Comparison of ENCODE assay signal across 27 cellular contexts in the genomic region with DNA sequence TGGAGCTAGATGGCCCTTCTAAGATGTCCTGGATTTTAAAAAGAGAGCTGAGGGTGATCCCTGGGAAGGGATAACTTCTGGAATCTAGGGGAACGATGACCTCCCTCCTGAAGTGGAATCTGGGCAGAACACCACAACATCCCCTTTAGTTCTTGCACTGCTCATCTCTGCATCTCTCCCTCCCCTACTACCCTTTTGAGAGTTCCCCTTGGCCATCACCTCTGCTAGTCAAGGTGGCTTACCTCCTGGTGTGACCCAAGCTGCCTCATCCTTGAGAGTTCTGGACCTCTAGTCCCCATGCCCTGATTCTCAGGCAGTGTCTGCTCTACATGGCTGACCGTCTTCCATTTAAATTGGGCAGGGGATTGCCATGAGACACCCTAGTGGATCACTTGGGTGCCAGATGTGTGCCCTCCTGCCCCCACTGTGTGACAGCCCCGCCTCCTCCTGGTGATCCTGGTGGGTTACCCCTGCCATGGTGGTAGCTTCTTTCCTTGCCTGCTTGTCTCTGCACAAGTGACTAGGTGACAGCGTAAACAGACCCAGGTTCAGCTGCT.
DNase-seq lines count a peak whose midpoint lies in the region; ATAC-seq, FAIRE-seq and TF ChIP-seq lines count a peak whose summit lies in the region.
"Had no signal": no experiment of that assay in that cellular context is flagged by ENCODE, and none has a peak within 500 bp of the region (broad histone marks: within the 10 kb centered on the region; RNA-seq: fewer than 3 reads in every experiment).

No MANE protein-coding gene starts in this region.

- no peak overlapping the region for H3K9ac ChIP-seq in HepG2 (ENCODE audit: insufficient read depth, low read depth, low read length)

- no peak for FAIRE-seq in HepG2 (lab: Jason Lieb, UNC)
- FAIRE-seq: GM18507, K562 had no signal

- H3K27ac ChIP-seq in HepG2 (ENCODE audit: extremely low read length, insufficient read depth, low read length): no peak overlapping the region
- H3K27ac ChIP-seq in brain microvascular endothelial cell: no peak overlapping the region
- H3K27ac ChIP-seq: SJCRH30 had no signal

- no peak for TF ChIP-seq POLR2A in HepG2 (IDR thresholded peaks at IDR 0.05; ENCODE audit: insufficient read depth in 1 of 2, low read depth in 2 of 2, low read length in 2 of 2)

- H3K4me3 ChIP-seq in HepG2 (replicated peaks in 1 of 3; ENCODE audit: insufficient read depth in 1 of 3, low read depth in 2 of 3, low read length in 3 of 3) (no peak overlapping the region), brain microvascular endothelial cell (ENCODE audit: low read depth, low read length) (no peak overlapping the region), HAP-1 (no peak overlapping the region)
- H3K4me3 ChIP-seq: GM23338, K562, SJCRH30 had no signal

- H3K27me3 Mint-ChIP-seq in activated CD8-positive, alpha-beta T cell treated with anti-CD3 and anti-CD28 coated beads, Interleukin-2, amount 10 ng/mL, durations not matched to agents 7 days and 5 days (ENCODE audit: low read depth): no peaks in the 10 kb centered on the region
- H3K27me3 Mint-ChIP-seq in activated CD8-positive, alpha-beta T cell treated with anti-CD3 and anti-CD28 coated beads for 36 hours: no peaks in the 10 kb centered on the region
- no peaks in the 10 kb centered on the region for H3K27me3 Mint-ChIP-seq in T-helper 17 cell

- H3K4me1 ChIP-seq in HepG2 (ENCODE audit: insufficient read depth, low read length) (peaks cover 11% of the 10 kb centered on the region), HAP-1 (peaks cover under 1% of the 10 kb centered on the region; the same call in 1 of the 2 replicates)
- H3K4me1 ChIP-seq: SJCRH30 had no signal

- in situ Hi-C loops in HepG2 (cut with HindIII; ENCODE audit: extremely low pct_ligation_motif_present, low pct_unique_long_range_greater_than_20kb) (no loop called here), brain microvascular endothelial cell (cut with HindIII; ENCODE audit: low pct_ligation_motif_present, low sequenced_read_pairs) (no loop called here), HAP-1 (cut with MboI; ENCODE audit: low sequenced_read_pairs) (no loop called here)

- no peak for TF ChIP-seq CTCF in activated CD8-positive, alpha-beta T cell treated with anti-CD3 and anti-CD28 coated beads for 36 hours (IDR thresholded peaks at IDR 0.05)
- no peak for TF ChIP-seq CTCF in HepG2 (CRISPR knock-in tag; IDR thresholded peaks at IDR 0.05)
- no peak for TF ChIP-seq CTCF in brain microvascular endothelial cell (IDR thresholded peaks at IDR 0.05; ENCODE audit: low read depth, low read length, missing control alignments)

- WGBS in HepG2 (ENCODE audit: low lambda C conversion rate): 89% methylated on average over 3 of the region's 4 CpGs

- H3K4me2 ChIP-seq in HepG2 (ENCODE audit: low read depth, low read length): no peak overlapping the region
- H3K4me2 ChIP-seq: GM23338 had no signal

- no peak overlapping the region for H3K27ac Mint-ChIP-seq in activated CD8-positive, alpha-beta T cell treated with anti-CD3 and anti-CD28 coated beads, Interleukin-2, amount 10 ng/mL, durations not matched to agents 7 days and 5 days
- no peak overlapping the region for H3K27ac Mint-ChIP-seq in activated CD8-positive, alpha-beta T cell treated with anti-CD3 and anti-CD28 coated beads for 36 hours
- H3K27ac Mint-ChIP-seq in T-helper 17 cell: peak overlapping the region; percentile 9
- H3K27ac Mint-ChIP-seq: CD8-positive, alpha-beta T cell; GM23338 had no signal

- no peak for DNase-seq in activated CD8-positive, alpha-beta T cell treated with anti-CD3 and anti-CD28 coated beads, Interleukin-2, amount 10 ng/mL, durations not matched to agents 7 days and 5 days
- no peak for DNase-seq in activated CD8-positive, alpha-beta T cell treated with anti-CD3 and anti-CD28 coated beads for 36 hours
- no peak for DNase-seq in T-helper 17 cell
- DNase-seq in HepG2 (ENCODE audit: low spot score): no peak
- DNase-seq in KG1 (lab: John Stamatoyannopoulos, UW): no peak
- no peak for DNase-seq in GM03348 (ENCODE audit: low spot score)
- DNase-seq in brain microvascular endothelial cell: no peak
- no peak for DNase-seq in HAP-1 (ENCODE audit: low spot score in 2 of 2)
- DNase-seq: 8988T; AML-193; C1 segment of cervical spinal cord; Calu3; CD8-positive, alpha-beta T cell; DMS153; NCI-H1092; NCI-H1436; NCI-H187 treated with DMSO at 0.1 percent for 48 hours; NCI-H2107; NCI-H2227 treated with DMSO at 0.1 percent for 48 hours; NCI-H510A; NCI-H748 treated with DMSO at 0.1 percent for 48 hours; NK-92 treated with Interleukin-12 subunit alpha and Interleukin-12 subunit beta, amount 100 ng/mL, for 24 hours; SJCRH30 had no signal

- H3K9me3 ChIP-seq in T-helper 17 cell (ENCODE audit: control insufficient read depth, low read length, poor library complexity, severe bottlenecking) (no peaks in the 10 kb centered on the region), HepG2 (ENCODE audit: low read length) (no peaks in the 10 kb centered on the region), HAP-1 (no peaks in the 10 kb centered on the region)
- H3K9me3 ChIP-seq: SJCRH30 had no signal

- CTCF ChIA-PET in activated CD8-positive, alpha-beta T cell treated with anti-CD3 and anti-CD28 coated beads, Interleukin-2, amount 10 ng/mL, durations not matched to agents 7 days and 5 days (lab: Charles Lee): interaction anchor here (0.6 to 1.2 kb wide), 2 partner anchors 13 to 15 kb away, joined by 3 read pairs; no protein-coding TSS in a partner anchor
- CTCF ChIA-PET in activated CD8-positive, alpha-beta T cell treated with anti-CD3 and anti-CD28 coated beads for 36 hours (lab: Charles Lee): interaction anchor here (0.6 to 1.6 kb wide), 3 partner anchors 13 to 19 kb away, joined by 3 to 5 read pairs (median 5); no protein-coding TSS in a partner anchor
- CTCF ChIA-PET in HepG2 (lab: Yijun Ruan, JAX; ENCODE audit: low intra/inter-chr PET ratio, low total read pairs): no interaction called here

- H2AFZ ChIP-seq in HepG2 (ENCODE audit: low read length): no peak overlapping the region
- H2AFZ ChIP-seq: GM23338 had no signal

- peak; percentile 11 for ATAC-seq in activated CD8-positive, alpha-beta T cell treated with anti-CD3 and anti-CD28 coated beads, Interleukin-2, amount 10 ng/mL, durations not matched to agents 7 days and 5 days
- no peak for ATAC-seq in activated CD8-positive, alpha-beta T cell treated with anti-CD3 and anti-CD28 coated beads for 36 hours
- ATAC-seq in T-helper 17 cell: no peak
- ATAC-seq in HepG2: peak; percentile 50
- ATAC-seq: CD8-positive, alpha-beta T cell; GM23338; K562; Panc1 had no signal

- no peak for TF ChIP-seq EP300 in HepG2 (IDR thresholded peaks at IDR 0.05; ENCODE audit: low read depth in 2 of 2, low read length in 2 of 2)
- TF ChIP-seq EP300 in HepG2 (CRISPR knock-in tag; IDR thresholded peaks at IDR 0.05; ENCODE audit: borderline replicate concordance): no peak

- H3K36me3 ChIP-seq in HepG2 (replicated peaks in 1 of 2; ENCODE audit: control insufficient read depth in 1 of 2, insufficient read depth in 2 of 2, low read length in 2 of 2) (no peaks in the 10 kb centered on the region), brain microvascular endothelial cell (replicated peaks) (no peaks in the 10 kb centered on the region), HAP-1 (replicated peaks) (0 out of 2 replicates have a peak, but pooled peaks cover 3% of the 10 kb centered on the region)
- H3K36me3 ChIP-seq: SJCRH30 had no signal

- H4K20me1 ChIP-seq in HepG2 (ENCODE audit: insufficient read depth, low read length): no peaks in the 10 kb centered on the region

- H3K79me2 ChIP-seq in HepG2 (ENCODE audit: insufficient read depth, low read length): no peaks in the 10 kb centered on the region

- H3K4me3 Mint-ChIP-seq in activated CD8-positive, alpha-beta T cell treated with anti-CD3 and anti-CD28 coated beads, Interleukin-2, amount 10 ng/mL, durations not matched to agents 7 days and 5 days: no peak overlapping the region
- H3K4me3 Mint-ChIP-seq in activated CD8-positive, alpha-beta T cell treated with anti-CD3 and anti-CD28 coated beads for 36 hours: no peak overlapping the region
- no peak overlapping the region for H3K4me3 Mint-ChIP-seq in T-helper 17 cell
- H3K4me3 Mint-ChIP-seq: CD8-positive, alpha-beta T cell; GM23338 had no signal

- no peaks in the 10 kb centered on the region for H3K9me3 Mint-ChIP-seq in activated CD8-positive, alpha-beta T cell treated with anti-CD3 and anti-CD28 coated beads, Interleukin-2, amount 10 ng/mL, durations not matched to agents 7 days and 5 days (ENCODE audit: insufficient read depth)
- H3K9me3 Mint-ChIP-seq in activated CD8-positive, alpha-beta T cell treated with anti-CD3 and anti-CD28 coated beads for 36 hours: no peaks in the 10 kb centered on the region
- H3K9me3 Mint-ChIP-seq: CD8-positive, alpha-beta T cell had no signal

- H3K4me1 Mint-ChIP-seq in activated CD8-positive, alpha-beta T cell treated with anti-CD3 and anti-CD28 coated beads, Interleukin-2, amount 10 ng/mL, durations not matched to agents 7 days and 5 days (ENCODE audit: low read depth): no peaks in the 10 kb centered on the region
- H3K4me1 Mint-ChIP-seq in activated CD8-positive, alpha-beta T cell treated with anti-CD3 and anti-CD28 coated beads for 36 hours (ENCODE audit: low read depth): peaks cover 8% of the 10 kb centered on the region
- H3K4me1 Mint-ChIP-seq in T-helper 17 cell: peaks cover 17% of the 10 kb centered on the region

- no peak for TF ChIP-seq RAD21 in HepG2 (CRISPR knock-in tag; IDR thresholded peaks at IDR 0.05)

- peaks cover 5% of the 10 kb centered on the region for H3K36me3 Mint-ChIP-seq in activated CD8-positive, alpha-beta T cell treated with anti-CD3 and anti-CD28 coated beads, Interleukin-2, amount 10 ng/mL, durations not matched to agents 7 days and 5 days (ENCODE audit: low read depth)
- peaks cover 1% of the 10 kb centered on the region for H3K36me3 Mint-ChIP-seq in activated CD8-positive, alpha-beta T cell treated with anti-CD3 and anti-CD28 coated beads for 36 hours (ENCODE audit: low read depth)
- H3K36me3 Mint-ChIP-seq in T-helper 17 cell (ENCODE audit: low read depth): peaks cover 3% of the 10 kb centered on the region

- no TSS peak for BruUV-seq in HepG2 (replicated peaks; lab: Mats Ljungman, UMichigan)

- POLR2A ChIA-PET in activated CD8-positive, alpha-beta T cell treated with anti-CD3 and anti-CD28 coated beads, Interleukin-2, amount 10 ng/mL, durations not matched to agents 7 days and 5 days (lab: Charles Lee): no interaction called here
- POLR2A ChIA-PET in activated CD8-positive, alpha-beta T cell treated with anti-CD3 and anti-CD28 coated beads for 36 hours (lab: Charles Lee): interaction anchor here (0.6 kb wide), 1 partner anchor 292 kb away, joined by 3 read pairs; no protein-coding TSS in a partner anchor
- POLR2A ChIA-PET in HepG2 (lab: Yijun Ruan, JAX): no interaction called here

- no peaks in the 10 kb centered on the region for H3K27me3 ChIP-seq in HepG2 (ENCODE audit: control insufficient read depth in 1 of 2, insufficient read depth in 2 of 2, low read length in 2 of 2)
- H3K27me3 ChIP-seq in brain microvascular endothelial cell (replicated peaks): no peaks in the 10 kb centered on the region
- no peaks in the 10 kb centered on the region for H3K27me3 ChIP-seq in HAP-1 (ENCODE audit: low read depth)
- H3K27me3 ChIP-seq: SJCRH30 had no signal

- intact Hi-C loops in activated CD8-positive, alpha-beta T cell treated with anti-CD3 and anti-CD28 coated beads for 36 hours (cut with micrococcal nuclease): no loop called here
- intact Hi-C loops in HepG2 (cut with micrococcal nuclease; ENCODE audit: unreplicated experiment): no loop called here

TF ChIP-seq in HepG2, 621 proteins besides CTCF, POLR2A, EP300 and RAD21 (continues in another document):
- no peak for TF ChIP-seq ZNF430 (CRISPR knock-in tag; IDR thresholded peaks at IDR 0.05)

Comparison
In these comparisons a context has a peak if more than half of its experiments do, and no peak if none do; other contexts are left out.
1. ATAC-seq: peak in activated CD8-positive, alpha-beta T cell treated with anti-CD3 and anti-CD28 coated beads, Interleukin-2, amount 10 ng/mL, durations not matched to agents 7 days and 5 days (single experiment) and HepG2 (single experiment); none in activated CD8-positive, alpha-beta T cell treated with anti-CD3 and anti-CD28 coated beads for 36 hours (single experiment) and T-helper 17 cell (single experiment).